Comparison of ENCODE assay signal across 2 cellular contexts in the genomic region with DNA sequence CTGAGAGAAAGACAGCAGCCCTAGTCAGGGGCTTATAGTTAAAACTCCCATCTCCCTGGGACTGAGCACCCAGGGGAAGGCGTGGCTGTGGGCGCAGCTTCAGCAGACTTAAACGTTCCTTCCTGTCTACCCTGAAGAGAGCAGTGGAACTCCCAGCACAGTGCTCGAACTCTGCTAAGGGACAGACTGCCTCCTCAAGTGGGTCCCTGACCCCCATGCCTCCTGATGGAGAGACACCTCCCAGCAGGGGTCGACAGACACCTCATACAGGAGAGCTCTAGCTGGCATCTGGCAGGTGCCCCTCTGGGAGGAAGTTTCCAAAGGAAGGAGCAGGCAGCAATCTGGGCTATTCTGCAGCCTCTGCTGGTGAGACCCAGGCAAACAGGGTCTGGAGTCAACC. TPM values are rescaled to one million over a fixed set of nuclear protein-coding genes. Genes with fewer than 3 reads are reported as not detected.
"Had no signal": no experiment of that assay in that cellular context is flagged by ENCODE, and none has a peak within 500 bp of the region (broad histone marks: within the 10 kb centered on the region; RNA-seq: fewer than 3 reads in every experiment).

No MANE protein-coding gene starts in this region.

RNA-seq across cellular contexts. Expression of a gene that starts 51.0 kb away (rescaled TPM):
- total RNA-seq: LHCN-M2, MCF 10A had no signal
